15 cellular contexts compared by ENCODE assay signal in the genomic region with DNA sequence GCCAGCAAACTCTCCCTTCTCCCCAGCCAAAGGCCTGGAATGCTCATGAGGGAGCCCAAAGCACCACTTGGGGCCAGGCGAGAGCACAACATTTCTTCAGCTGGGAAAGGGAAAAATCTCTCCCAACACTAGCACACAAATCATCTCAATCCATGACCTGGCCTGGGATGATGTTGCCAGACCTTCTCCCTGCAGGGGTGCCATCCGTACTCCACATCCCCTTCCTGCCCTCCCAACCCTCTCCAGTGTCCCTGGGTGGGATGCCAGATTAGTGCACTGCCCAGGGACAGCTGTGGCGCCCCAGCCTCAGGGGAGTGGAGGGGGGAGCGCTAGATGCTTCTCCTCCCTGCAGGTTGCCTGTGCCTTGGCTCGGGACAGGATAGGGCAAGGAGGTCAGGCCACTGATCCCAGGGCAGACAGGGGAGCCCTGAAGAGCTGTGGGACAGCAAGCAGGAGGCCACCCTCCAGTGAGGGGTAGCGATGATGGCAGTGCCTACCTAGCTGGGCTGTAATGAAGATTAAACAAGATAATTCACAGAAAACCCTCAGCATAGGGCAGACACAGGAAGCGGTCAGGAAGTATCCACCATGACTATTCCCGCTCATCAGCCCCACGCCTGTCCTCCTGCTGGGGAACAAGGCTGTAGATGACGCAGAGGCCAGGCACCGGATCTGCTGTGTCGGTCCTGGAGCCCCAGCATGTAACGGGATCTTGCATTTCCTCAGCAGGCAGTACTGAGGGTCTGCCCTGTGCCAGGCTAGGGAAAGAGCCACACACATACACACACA. TPM values are rescaled to one million over a fixed set of nuclear protein-coding genes. Genes with fewer than 3 reads are reported as not detected.
DNase-seq lines count a peak whose midpoint lies in the region; ATAC-seq, FAIRE-seq and TF ChIP-seq lines count a peak whose summit lies in the region.
"Had no signal": no experiment of that assay in that cellular context is flagged by ENCODE, and none has a peak within 500 bp of the region (broad histone marks: within the 10 kb centered on the region; RNA-seq: fewer than 3 reads in every experiment).

No MANE protein-coding gene starts in this region.

- H2AK5ac ChIP-seq in IMR-90 (ENCODE audit: low read depth, low read length), result no peak overlapping the region

- TF ChIP-seq CTCF in Caco-2 (IDR thresholded peaks at IDR 0.05; ENCODE audit: insufficient read depth in 1 of 2, low read depth in 1 of 2, low read length in 1 of 2, severe bottlenecking in 1 of 2, unreplicated experiment in 1 of 2) (no peak), IMR-90 (conservative IDR thresholded peaks at IDR 0.05; ENCODE audit: low read depth, low read length) (0 out of 2 replicates have a peak, but pooled peaks have one; percentile 11), fibroblast of pulmonary artery (IDR thresholded peaks at IDR 0.05; ENCODE audit: low read length, missing control alignments) (peak; percentile 23), omental fat pad (IDR thresholded peaks at IDR 0.05) (no peak)

- no peaks in the 10 kb centered on the region for H3K9me3 Mint-ChIP-seq in Caco-2 (ENCODE audit: unreplicated experiment)

- H3K9me3 ChIP-seq in Caco-2 (no peaks in the 10 kb centered on the region), IMR-90 (ENCODE audit: control insufficient read depth, insufficient read depth, low read length) (no peaks in the 10 kb centered on the region), HAP-1 (no peaks in the 10 kb centered on the region)
- H3K9me3 ChIP-seq: transverse colon had no signal

- no peak overlapping the region for H3K56ac ChIP-seq in IMR-90 (ENCODE audit: extremely low read depth, insufficient read depth, low read length)

- WGBS in IMR-90 (ENCODE audit: extremely low coverage in 2 of 2, insufficient read length in 1 of 2), 2 experiments, result 96% methylated on average over 4 of the region's 13 CpGs; no CpG with 5 or more reads in 1 of the 2 experiments

- no peaks in the 10 kb centered on the region for H3K79me1 ChIP-seq in IMR-90 (ENCODE audit: low read depth in 1 of 2, low read length in 2 of 2)

- H3K27ac Mint-ChIP-seq in Caco-2 (ENCODE audit: unreplicated experiment), result peak overlapping the region; percentile 16

- H2BK5ac ChIP-seq in IMR-90 (ENCODE audit: low read depth, low read length, poor library complexity, severe bottlenecking), result no peak overlapping the region

- intact Hi-C loops in Caco-2 (cut with micrococcal nuclease; ENCODE audit: unreplicated experiment) (no loop called here), IMR-90 (cut with micrococcal nuclease) (no loop called here)

- POLR2A ChIA-PET in Caco-2 (lab: Charles Lee) (no interaction called here), IMR-90 (lab: Charles Lee; ENCODE audit: unreplicated experiment) (no interaction called here)

- H3K4me2 ChIP-seq in IMR-90 (ENCODE audit: low read depth, low read length), result no peak overlapping the region
- H3K4me2 ChIP-seq: KMS-11 had no signal

- no TSS peak for BruUV-seq in Caco-2 (replicated peaks; lab: Mats Ljungman, UMichigan)
- BruUV-seq in IMR-90 (replicated peaks; lab: Mats Ljungman, UMichigan), result no TSS peak

- no peak overlapping the region for H2AFZ ChIP-seq in IMR-90 (replicated peaks; ENCODE audit: low read length, poor library complexity)

- no peak overlapping the region for H4K5ac ChIP-seq in IMR-90 (ENCODE audit: low read depth, low read length)

- no peak overlapping the region for H3K18ac ChIP-seq in IMR-90 (ENCODE audit: low read depth, low read length)

- no peak overlapping the region for H3K23ac ChIP-seq in IMR-90 (ENCODE audit: low read depth, low read length)

- no peak overlapping the region for H4K8ac ChIP-seq in IMR-90 (ENCODE audit: low read depth in 2 of 2, low read length in 2 of 2)

- H2AK9ac ChIP-seq in IMR-90 (replicated peaks; ENCODE audit: low read depth, low read length, poor library complexity), result no peak overlapping the region

- H3K4me1 ChIP-seq in Caco-2 (no peaks in the 10 kb centered on the region), IMR-90 (ENCODE audit: control insufficient read depth, insufficient read depth, low read length) (no peaks in the 10 kb centered on the region; the same call in 1 of the 2 replicates), HAP-1 (peaks cover 19% of the 10 kb centered on the region)

- in situ Hi-C loops in IMR-90 (cut with MboI; ENCODE audit: low sequenced_read_pairs) (no loop called here), HAP-1 (cut with MboI; ENCODE audit: low sequenced_read_pairs) (no loop called here)

- H2BK120ac ChIP-seq in IMR-90 (ENCODE audit: low read depth, low read length), result no peak overlapping the region

- no peaks in the 10 kb centered on the region for H3K27me3 Mint-ChIP-seq in Caco-2 (ENCODE audit: insufficient read depth, unreplicated experiment)

- H2BK20ac ChIP-seq in IMR-90 (ENCODE audit: low read depth, low read length), result no peak overlapping the region

- H3K14ac ChIP-seq in IMR-90 (replicated peaks; ENCODE audit: low read depth, low read length), result no peak overlapping the region

- peaks cover 7% of the 10 kb centered on the region for H3K4me1 Mint-ChIP-seq in Caco-2 (ENCODE audit: low read depth, unreplicated experiment)

- H3K9me1 ChIP-seq in IMR-90 (ENCODE audit: insufficient read depth, low read length), result no peaks in the 10 kb centered on the region

- no peak overlapping the region for H3K9ac ChIP-seq in IMR-90 (ENCODE audit: low read depth, low read length)
- H3K9ac ChIP-seq: KMS-11 had no signal

- peaks cover 4% of the 10 kb centered on the region for H3K36me3 Mint-ChIP-seq in Caco-2 (ENCODE audit: insufficient read depth, unreplicated experiment)

- no peak overlapping the region for H3K4ac ChIP-seq in IMR-90 (ENCODE audit: low read depth, low read length)

- FAIRE-seq in frontal cortex (lab: Jason Lieb, UNC), result no peak
- FAIRE-seq: endothelial cell of umbilical vein, islet of Langerhans had no signal

- dilution Hi-C loops in IMR-90 (cut with HindIII; ENCODE audit: low sequenced_read_pairs, unreplicated experiment), result no loop called here

- H4K20me1 ChIP-seq in IMR-90 (ENCODE audit: insufficient read depth, low read length), result no peaks in the 10 kb centered on the region

- no peak for TF ChIP-seq RAD21 in IMR-90 (IDR thresholded peaks at IDR 0.05; ENCODE audit: low read length)

- H3K4me3 Mint-ChIP-seq in Caco-2 (ENCODE audit: unreplicated experiment), result no peak overlapping the region

- no peak overlapping the region for H3K4me3 ChIP-seq in Caco-2 (ENCODE audit: low read depth, low read length)
- no peak overlapping the region for H3K4me3 ChIP-seq in IMR-90 (ENCODE audit: insufficient read depth, low read depth, low read length)
- H3K4me3 ChIP-seq in fibroblast of pulmonary artery (replicated peaks; ENCODE audit: low read depth, low read length), result no peak overlapping the region
- H3K4me3 ChIP-seq in HAP-1, result no peak overlapping the region
- H3K4me3 ChIP-seq: transverse colon had no signal

- no peak overlapping the region for H2BK15ac ChIP-seq in IMR-90 (ENCODE audit: low read depth, low read length)

- CTCF ChIA-PET in Caco-2 (lab: Charles Lee) (interaction anchor here (0.6 kb wide), 1 partner anchor 411 kb away, joined by 4 read pairs; no protein-coding TSS in a partner anchor), IMR-90 (lab: Yijun Ruan, JAX) (interaction anchor here (0.5 to 0.7 kb wide), 2 partner anchors 19 to 38 kb away, joined by 3 read pairs; no protein-coding TSS in a partner anchor)

- H4K91ac ChIP-seq in IMR-90 (ENCODE audit: insufficient read depth, low read depth, low read length), result no peak overlapping the region

- no peaks in the 10 kb centered on the region; the same call in 1 of the 2 replicates for H3K27me3 ChIP-seq in Caco-2 (replicated peaks; ENCODE audit: control insufficient read depth, insufficient read depth, low read length)
- H3K27me3 ChIP-seq in IMR-90 (ENCODE audit: control insufficient read depth, insufficient read depth, low read length), result peaks cover 50% of the 10 kb centered on the region
- no peaks in the 10 kb centered on the region for H3K27me3 ChIP-seq in HAP-1 (ENCODE audit: low read depth)
- H3K27me3 ChIP-seq: transverse colon had no signal

- H3K27ac ChIP-seq in IMR-90 (ENCODE audit: insufficient read depth, low read length), result no peak overlapping the region
- H3K27ac ChIP-seq: KMS-11, RWPE1, transverse colon had no signal

- DNase-seq in Caco-2 (no peak), IMR-90 (no peak), fibroblast of pulmonary artery (ENCODE audit: low read depth) (no peak), omental fat pad (ENCODE audit: low spot score) (peak; percentile 7), frontal cortex (ENCODE audit: low spot score in 2 of 2) (no peak), HAP-1 (ENCODE audit: low spot score in 2 of 2) (no peak), HT-29 (ENCODE audit: low spot score) (no peak)
- DNase-seq in activated CD4-positive, alpha-beta T cell treated with anti-CD3 and anti-CD28 coated beads for 4 hours, result no peak
- DNase-seq: activated CD4-positive, CD25-positive, alpha-beta regulatory T cell; NCI-H2107; transverse colon had no signal

- peak; percentile 59 for ATAC-seq in IMR-90 (ENCODE audit: low read depth)
- ATAC-seq in omental fat pad (ENCODE audit: low FRiP score), result no peak

- TF ChIP-seq POLR2A in IMR-90 (IDR thresholded peaks at IDR 0.05; ENCODE audit: low read depth, low read length), result no peak

- H3K36me3 ChIP-seq in Caco-2 (ENCODE audit: control insufficient read depth, insufficient read depth, low read length) (no peaks in the 10 kb centered on the region), IMR-90 (ENCODE audit: control insufficient read depth, insufficient read depth, low read length) (no peaks in the 10 kb centered on the region), HAP-1 (replicated peaks) (no peaks in the 10 kb centered on the region)
- H3K36me3 ChIP-seq: transverse colon had no signal

TF ChIP-seq in IMR-90, 13 proteins besides CTCF, POLR2A, EP300 and RAD21 (continues in another document):
- TF ChIP-seq SMC3 (IDR thresholded peaks at IDR 0.05; ENCODE audit: low read depth, low read length) (no peak), RFX5 (IDR thresholded peaks at IDR 0.05; ENCODE audit: low read depth, low read length) (no peak), MAFK (IDR thresholded peaks at IDR 0.05; ENCODE audit: low read depth, low read length) (no peak), MXI1 (IDR thresholded peaks at IDR 0.05; ENCODE audit: borderline replicate concordance, low read depth, low read length) (no peak), CHD1 (IDR thresholded peaks at IDR 0.05; ENCODE audit: low read depth, low read length) (no peak), NFE2L2 (IDR thresholded peaks at IDR 0.05; ENCODE audit: low read depth, low read length) (no peak), MAZ (IDR thresholded peaks at IDR 0.05; ENCODE audit: borderline replicate concordance, low read depth, low read length) (no peak), RCOR1 (IDR thresholded peaks at IDR 0.05; ENCODE audit: insufficient replicate concordance, low read length) (no peak)

RNA-seq across cellular contexts. Expression of a gene that starts 31.1 kb away (rescaled TPM):
- total RNA-seq in Caco-2 (2022) (25.1 and 25.8 TPM in 2 replicates), IMR-90 (2012; rRNA removed) (5.0 and 6.7 TPM in 2 replicates), omental fat pad (10 to 100 TPM; 13.1 to 42.2 (median 16.6) TPM), frontal cortex (3.7 TPM)
- 11.0 and 12.7 TPM in 2 replicates for polyA plus RNA-seq in IMR-90 (2012; rRNA removed)
- polyA plus RNA-seq in IMR-90 (2012; cell fraction: cytosol; rRNA removed), result 5.3 and 11.9 TPM in 2 replicates
- polyA plus RNA-seq in IMR-90 (2012; cell fraction: nucleus; rRNA removed; ENCODE audit: low replicate concordance), result 6.0 TPM in 2 replicates
- 6.1 and 6.6 TPM in 2 replicates for total RNA-seq in HT-29 (2014; rRNA removed; shearing (Covaris generic))

Comparison
In these comparisons a context has a peak if more than half of its experiments do, and no peak if none do; other contexts are left out.
1. CTCF ChIP-seq: peak in IMR-90 (single experiment) and fibroblast of pulmonary artery (single experiment); none in Caco-2 (0 of 2) and omental fat pad (0 of 3).